In the genomic region with DNA sequence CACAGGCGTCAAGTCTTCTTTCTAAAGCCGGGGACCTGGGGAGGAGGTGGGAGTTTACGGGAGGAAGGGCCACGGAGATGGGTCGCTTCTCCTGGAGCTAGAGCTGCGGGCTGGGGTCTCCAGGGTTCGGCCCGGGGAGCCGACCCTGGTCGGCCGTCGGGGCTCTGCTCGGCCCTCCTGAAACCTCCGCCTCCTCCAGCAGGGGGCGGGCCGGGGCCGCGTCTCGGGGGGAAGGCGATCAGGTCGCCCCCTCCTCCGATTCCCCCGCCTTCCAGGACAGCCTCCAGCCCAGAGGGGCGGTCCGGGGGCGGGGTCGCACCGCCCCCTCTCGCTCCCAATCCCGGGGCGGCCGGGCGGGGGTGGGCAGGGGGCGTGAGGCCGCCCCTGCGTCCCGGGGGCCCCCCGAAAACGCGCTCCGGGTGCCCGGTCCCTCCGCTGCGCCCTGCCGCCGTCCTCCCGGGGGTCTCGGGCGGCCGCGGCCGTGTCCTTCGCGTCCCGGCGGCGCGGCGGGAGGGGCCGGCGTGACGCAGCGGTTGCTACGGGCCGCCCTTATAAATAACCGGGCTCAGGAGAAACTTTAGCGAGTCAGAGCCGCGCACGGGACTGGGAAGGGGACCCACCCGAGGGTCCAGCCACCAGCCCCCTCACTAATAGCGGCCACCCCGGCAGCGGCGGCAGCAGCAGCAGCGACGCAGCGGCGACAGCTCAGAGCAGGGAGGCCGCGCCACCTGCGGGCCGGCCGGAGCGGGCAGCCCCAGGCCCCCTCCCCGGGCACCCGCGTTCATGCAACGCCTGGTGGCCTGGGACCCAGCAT, we compare ENCODE assay signal across 1 cellular context.
TF ChIP-seq lines count a peak whose summit lies in the region.

TSS of gene CEBPB (plus strand) at position 580 of the 814 bp plus-strand sequence. CDS start at position 784, 204 bp downstream.

TF ChIP-seq in HepG2, 621 proteins besides CTCF, POLR2A, EP300 and RAD21 (continued from another document and continues in another):
- TF ChIP-seq DZIP1 (CRISPR knock-in tag; IDR thresholded peaks at IDR 0.05) (peak; percentile 40; the same call in 1 of the 2 replicates), ATF7-NPFF (CRISPR knock-in tag; IDR thresholded peaks at IDR 0.05; ENCODE audit: low read depth) (peak; percentile 99), NR1H2 (CRISPR knock-in tag; IDR thresholded peaks at IDR 0.05; ENCODE audit: borderline replicate concordance, low read depth) (peak; percentile 52; the same call in 1 of the 2 replicates), RXRA (CRISPR knock-in tag; IDR thresholded peaks at IDR 0.05) (peak; percentile 7; the same call in 1 of the 2 replicates), CCDC6 (CRISPR knock-in tag; IDR thresholded peaks at IDR 0.05) (peak; percentile 98), ZFP90 (CRISPR knock-in tag; IDR thresholded peaks at IDR 0.05; ENCODE audit: borderline replicate concordance) (peak; percentile 10; the same call in 1 of the 2 replicates), TFE3 (CRISPR knock-in tag; IDR thresholded peaks at IDR 0.05) (peak; percentile 80), DR1 (CRISPR knock-in tag; IDR thresholded peaks at IDR 0.05) (peak; percentile 94), HCFC1 (IDR thresholded peaks at IDR 0.05; ENCODE audit: low read depth, low read length) (peak; percentile 40; the same call in 1 of the 2 replicates), ZNF3 (CRISPR knock-in tag; IDR thresholded peaks at IDR 0.05) (no peak), POGZ (CRISPR knock-in tag; IDR thresholded peaks at IDR 0.05) (peak; percentile 51; the same call in 1 of the 2 replicates), MYC (CRISPR knock-in tag; IDR thresholded peaks at IDR 0.05; ENCODE audit: borderline replicate concordance) (peak; percentile 55), ZNF24 (IDR thresholded peaks at IDR 0.05) (peak; percentile 29; the same call in 1 of the 2 replicates), DMAP1 (CRISPR knock-in tag; IDR thresholded peaks at IDR 0.05) (no peak), ZNF562 (CRISPR knock-in tag; IDR thresholded peaks at IDR 0.05; ENCODE audit: borderline replicate concordance) (no peak; the same call in 1 of the 2 replicates), ZNF33B (CRISPR knock-in tag; IDR thresholded peaks at IDR 0.05) (no peak), GPN1 (CRISPR knock-in tag; IDR thresholded peaks at IDR 0.05; ENCODE audit: borderline replicate concordance) (peak; percentile 90), FOXM1 (CRISPR knock-in tag; IDR thresholded peaks at IDR 0.05) (0 out of 2 replicates have a peak, but pooled peaks have one; percentile 39), IRX3 (CRISPR knock-in tag; IDR thresholded peaks at IDR 0.05; ENCODE audit: borderline replicate concordance, low read depth) (no peak), MAF1 (CRISPR knock-in tag; IDR thresholded peaks at IDR 0.05; ENCODE audit: borderline replicate concordance) (peak; percentile 68; the same call in 1 of the 2 replicates), ZNF468 (CRISPR knock-in tag; IDR thresholded peaks at IDR 0.05) (0 out of 2 replicates have a peak, but pooled peaks have one; percentile 45), NFIC (IDR thresholded peaks at IDR 0.05; ENCODE audit: low read length) (no peak), ZNF724P (CRISPR knock-in tag; IDR thresholded peaks at IDR 0.05; ENCODE audit: borderline replicate concordance) (peak; percentile 95), ISL2 (CRISPR knock-in tag; IDR thresholded peaks at IDR 0.05) (peak; percentile 85), RBFOX2 (IDR thresholded peaks at IDR 0.05; ENCODE audit: low read depth, low read length) (peak; percentile 97), NR2F2 (IDR thresholded peaks at IDR 0.05; ENCODE audit: borderline replicate concordance, low read depth) (no peak), JUN (CRISPR knock-in tag; IDR thresholded peaks at IDR 0.05) (no peak; the same call in 1 of the 2 replicates), ZZZ3 (CRISPR knock-in tag; IDR thresholded peaks at IDR 0.05; ENCODE audit: borderline replicate concordance) (no peak), MBNL3 (CRISPR knock-in tag; conservative IDR thresholded peaks at IDR 0.05) (no peak), PLRG1 (conservative IDR thresholded peaks at IDR 0.05) (no peak), ZNF333 (CRISPR knock-in tag; IDR thresholded peaks at IDR 0.05; ENCODE audit: borderline replicate concordance) (peak; percentile 60; the same call in 1 of the 2 replicates), DBP (CRISPR knock-in tag; IDR thresholded peaks at IDR 0.05; ENCODE audit: not compliant biosample characterization) (peak; percentile 91), AHR (CRISPR knock-in tag; IDR thresholded peaks at IDR 0.05) (peak; percentile 97; the same call in 1 of the 2 replicates), KDM5B (CRISPR knock-in tag; IDR thresholded peaks at IDR 0.05; ENCODE audit: borderline replicate concordance) (peak; percentile 63; the same call in 1 of the 2 replicates), CBX5 (CRISPR knock-in tag; IDR thresholded peaks at IDR 0.05; ENCODE audit: borderline replicate concordance) (peak; percentile 89), ZNF17 (CRISPR knock-in tag; IDR thresholded peaks at IDR 0.05) (no peak), ZBTB1 (CRISPR knock-in tag; IDR thresholded peaks at IDR 0.05; ENCODE audit: borderline replicate concordance) (peak; percentile 41; the same call in 1 of the 2 replicates), SETDB1 (CRISPR knock-in tag; IDR thresholded peaks at IDR 0.05; ENCODE audit: borderline replicate concordance) (no peak), TAF15 (IDR thresholded peaks at IDR 0.05; ENCODE audit: low read depth, low read length, poor library complexity, severe bottlenecking) (peak; percentile 94), HOXA9 (CRISPR knock-in tag; IDR thresholded peaks at IDR 0.05; ENCODE audit: borderline replicate concordance) (peak; percentile 90), ZBTB21 (CRISPR knock-in tag; IDR thresholded peaks at IDR 0.05) (peak; percentile 63; the same call in 1 of the 2 replicates), ZNF275 (CRISPR knock-in tag; IDR thresholded peaks at IDR 0.05; ENCODE audit: borderline replicate concordance) (peak; percentile 85; the same call in 1 of the 2 replicates), CREBL2 (CRISPR knock-in tag; IDR thresholded peaks at IDR 0.05; ENCODE audit: borderline replicate concordance) (peak; percentile 97; the same call in 1 of the 2 replicates), MTA1 (CRISPR knock-in tag; IDR thresholded peaks at IDR 0.05; ENCODE audit: borderline replicate concordance) (no peak)
- TF ChIP-seq, protein P1, sequence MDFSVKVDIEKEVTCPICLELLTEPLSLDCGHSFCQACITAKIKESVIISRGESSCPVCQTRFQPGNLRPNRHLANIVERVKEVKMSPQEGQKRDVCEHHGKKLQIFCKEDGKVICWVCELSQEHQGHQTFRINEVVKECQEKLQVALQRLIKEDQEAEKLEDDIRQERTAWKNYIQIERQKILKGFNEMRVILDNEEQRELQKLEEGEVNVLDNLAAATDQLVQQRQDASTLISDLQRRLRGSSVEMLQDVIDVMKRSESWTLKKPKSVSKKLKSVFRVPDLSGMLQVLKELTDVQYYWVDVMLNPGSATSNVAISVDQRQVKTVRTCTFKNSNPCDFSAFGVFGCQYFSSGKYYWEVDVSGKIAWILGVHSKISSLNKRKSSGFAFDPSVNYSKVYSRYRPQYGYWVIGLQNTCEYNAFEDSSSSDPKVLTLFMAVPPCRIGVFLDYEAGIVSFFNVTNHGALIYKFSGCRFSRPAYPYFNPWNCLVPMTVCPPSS (IDR thresholded peaks at IDR 0.05), result no peak
- TF ChIP-seq, protein P2, sequence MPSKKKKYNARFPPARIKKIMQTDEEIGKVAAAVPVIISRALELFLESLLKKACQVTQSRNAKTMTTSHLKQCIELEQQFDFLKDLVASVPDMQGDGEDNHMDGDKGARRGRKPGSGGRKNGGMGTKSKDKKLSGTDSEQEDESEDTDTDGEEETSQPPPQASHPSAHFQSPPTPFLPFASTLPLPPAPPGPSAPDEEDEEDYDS (CRISPR knock-in tag; IDR thresholded peaks at IDR 0.05), result peak; percentile 94
- TF ChIP-seq, protein P3, sequence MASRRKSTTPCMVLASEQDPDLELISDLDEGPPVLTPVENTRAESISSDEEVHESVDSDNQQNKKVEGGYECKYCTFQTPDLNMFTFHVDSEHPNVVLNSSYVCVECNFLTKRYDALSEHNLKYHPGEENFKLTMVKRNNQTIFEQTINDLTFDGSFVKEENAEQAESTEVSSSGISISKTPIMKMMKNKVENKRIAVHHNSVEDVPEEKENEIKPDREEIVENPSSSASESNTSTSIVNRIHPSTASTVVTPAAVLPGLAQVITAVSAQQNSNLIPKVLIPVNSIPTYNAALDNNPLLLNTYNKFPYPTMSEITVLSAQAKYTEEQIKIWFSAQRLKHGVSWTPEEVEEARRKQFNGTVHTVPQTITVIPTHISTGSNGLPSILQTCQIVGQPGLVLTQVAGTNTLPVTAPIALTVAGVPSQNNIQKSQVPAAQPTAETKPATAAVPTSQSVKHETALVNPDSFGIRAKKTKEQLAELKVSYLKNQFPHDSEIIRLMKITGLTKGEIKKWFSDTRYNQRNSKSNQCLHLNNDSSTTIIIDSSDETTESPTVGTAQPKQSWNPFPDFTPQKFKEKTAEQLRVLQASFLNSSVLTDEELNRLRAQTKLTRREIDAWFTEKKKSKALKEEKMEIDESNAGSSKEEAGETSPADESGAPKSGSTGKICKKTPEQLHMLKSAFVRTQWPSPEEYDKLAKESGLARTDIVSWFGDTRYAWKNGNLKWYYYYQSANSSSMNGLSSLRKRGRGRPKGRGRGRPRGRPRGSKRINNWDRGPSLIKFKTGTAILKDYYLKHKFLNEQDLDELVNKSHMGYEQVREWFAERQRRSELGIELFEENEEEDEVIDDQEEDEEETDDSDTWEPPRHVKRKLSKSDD (CRISPR knock-in tag; IDR thresholded peaks at IDR 0.05; ENCODE audit: low read depth), result 0 out of 2 replicates have a peak, but pooled peaks have one; percentile 37
- TF ChIP-seq, protein P4, sequence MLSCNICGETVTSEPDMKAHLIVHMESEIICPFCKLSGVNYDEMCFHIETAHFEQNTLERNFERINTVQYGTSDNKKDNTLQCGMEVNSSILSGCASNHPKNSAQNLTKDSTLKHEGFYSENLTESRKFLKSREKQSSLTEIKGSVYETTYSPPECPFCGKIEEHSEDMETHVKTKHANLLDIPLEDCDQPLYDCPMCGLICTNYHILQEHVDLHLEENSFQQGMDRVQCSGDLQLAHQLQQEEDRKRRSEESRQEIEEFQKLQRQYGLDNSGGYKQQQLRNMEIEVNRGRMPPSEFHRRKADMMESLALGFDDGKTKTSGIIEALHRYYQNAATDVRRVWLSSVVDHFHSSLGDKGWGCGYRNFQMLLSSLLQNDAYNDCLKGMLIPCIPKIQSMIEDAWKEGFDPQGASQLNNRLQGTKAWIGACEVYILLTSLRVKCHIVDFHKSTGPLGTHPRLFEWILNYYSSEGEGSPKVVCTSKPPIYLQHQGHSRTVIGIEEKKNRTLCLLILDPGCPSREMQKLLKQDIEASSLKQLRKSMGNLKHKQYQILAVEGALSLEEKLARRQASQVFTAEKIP (CRISPR knock-in tag; IDR thresholded peaks at IDR 0.05; ENCODE audit: borderline replicate concordance), result no peak
- TF ChIP-seq, protein P5, sequence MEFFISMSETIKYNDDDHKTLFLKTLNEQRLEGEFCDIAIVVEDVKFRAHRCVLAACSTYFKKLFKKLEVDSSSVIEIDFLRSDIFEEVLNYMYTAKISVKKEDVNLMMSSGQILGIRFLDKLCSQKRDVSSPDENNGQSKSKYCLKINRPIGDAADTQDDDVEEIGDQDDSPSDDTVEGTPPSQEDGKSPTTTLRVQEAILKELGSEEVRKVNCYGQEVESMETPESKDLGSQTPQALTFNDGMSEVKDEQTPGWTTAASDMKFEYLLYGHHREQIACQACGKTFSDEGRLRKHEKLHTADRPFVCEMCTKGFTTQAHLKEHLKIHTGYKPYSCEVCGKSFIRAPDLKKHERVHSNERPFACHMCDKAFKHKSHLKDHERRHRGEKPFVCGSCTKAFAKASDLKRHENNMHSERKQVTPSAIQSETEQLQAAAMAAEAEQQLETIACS (CRISPR knock-in tag; IDR thresholded peaks at IDR 0.05), result peak; percentile 58; the same call in 1 of the 2 replicates
